In genomic region chr11:123083623-123084029, GRCh38 we compare ENCODE assay signal across 9 cellular contexts. TPM values are rescaled to one million over a fixed set of nuclear protein-coding genes. Genes with fewer than 3 reads are reported as not detected.
DNase-seq lines count a peak whose midpoint lies in the region; ATAC-seq and TF ChIP-seq lines count a peak whose summit lies in the region.
"Had no signal": no experiment of that assay in that cellular context is flagged by ENCODE, and none has a peak within 500 bp of the region (broad histone marks: within the 10 kb centered on the region; RNA-seq: fewer than 3 reads in every experiment).

No MANE protein-coding gene starts in this region.

- no peaks in the 10 kb centered on the region for H3K9me3 Mint-ChIP-seq in natural killer cell treated with Interleukin-12 subunit alpha and Interleukin-12 subunit beta and Interleukin-15 and Interleukin-18, amount 100 ng/mL, for 72 hours

- peak overlapping the region; percentile 44 for H3K4me3 Mint-ChIP-seq in natural killer cell treated with Interleukin-12 subunit alpha and Interleukin-12 subunit beta and Interleukin-15 and Interleukin-18, amount 100 ng/mL, for 72 hours
- H3K4me3 Mint-ChIP-seq: neural crest cell had no signal

- no peaks in the 10 kb centered on the region for H3K9me3 ChIP-seq in transverse colon

- H3K36me3 Mint-ChIP-seq in natural killer cell treated with Interleukin-12 subunit alpha and Interleukin-12 subunit beta and Interleukin-15 and Interleukin-18, amount 100 ng/mL, for 72 hours, result no peaks in the 10 kb centered on the region

- WGBS in transverse colon (ENCODE audit: low coverage in 1 of 2), 2 donors, result 9% methylated on average over 4 of the region's 4 CpGs; no CpG with 5 or more reads in 1 of the 2 donors

- no peak for TF ChIP-seq EP300 in transverse colon (IDR thresholded peaks at IDR 0.05; ENCODE audit: low read depth)

- H3K4me1 Mint-ChIP-seq in natural killer cell treated with Interleukin-12 subunit alpha and Interleukin-12 subunit beta and Interleukin-15 and Interleukin-18, amount 100 ng/mL, for 72 hours (ENCODE audit: low read depth in 2 of 2), result peaks cover 19 to 25% of the 10 kb centered on the region in 2 donors

- intact Hi-C loops in transverse colon (cut with DNase I; ENCODE audit: low total_unique reads), result no loop called here

- H3K4me3 ChIP-seq in transverse colon, result no peak overlapping the region

- in situ Hi-C loops in transverse colon (cut with MboI; ENCODE audit: low pct_ligation_motif_present in 1 of 4, low pct_unique_long_range_greater_than_20kb in 1 of 4, low sequenced_read_pairs in 3 of 4), result no loop called here

- TF ChIP-seq CTCF in transverse colon (IDR thresholded peaks at IDR 0.05), result no peak

- H3K27me3 Mint-ChIP-seq in natural killer cell treated with Interleukin-12 subunit alpha and Interleukin-12 subunit beta and Interleukin-15 and Interleukin-18, amount 100 ng/mL, for 72 hours, result no peaks in the 10 kb centered on the region

- H3K27me3 ChIP-seq in transverse colon, result no peaks in the 10 kb centered on the region

- DNase-seq in DMS53 treated with DMSO at 0.1 percent for 48 hours (lab: John Stamatoyannopoulos, UW; ENCODE audit: unreplicated experiment), result peak; percentile 92
- peak; percentile 4 for DNase-seq in NCI-H2227 treated with DMSO at 0.1 percent for 48 hours (lab: John Stamatoyannopoulos, UW)
- peak; percentile 76 to 83 for DNase-seq in activated CD4-positive, alpha-beta T cell treated with anti-CD3 and anti-CD28 coated beads, Interleukin-2, amount 50 U/mL, for 48 hours
- DNase-seq in natural killer cell treated with Interleukin-12 subunit alpha and Interleukin-12 subunit beta and Interleukin-15 and Interleukin-18, amount 100 ng/mL, for 72 hours (ENCODE audit: low spot score), result peak; percentile 45
- DNase-seq in transverse colon, result peak; percentile 86
- no peak for DNase-seq in DMS79 treated with DMSO at 0.1 percent for 48 hours (lab: John Stamatoyannopoulos, UW)

- H3K4me1 ChIP-seq in transverse colon, result peaks cover 0 to 13% (median 7%) of the 10 kb centered on the region in 4 donors

- peak overlapping the region; percentile 40 to 73 (median 44) for H3K27ac ChIP-seq in transverse colon

- peak; percentile 79 for ATAC-seq in esophagus mucosa
- peak in 1 of 2 donors; percentile 53 for ATAC-seq in natural killer cell treated with Interleukin-12 subunit alpha and Interleukin-12 subunit beta and Interleukin-15 and Interleukin-18, amount 100 ng/mL, for 72 hours
- ATAC-seq in HG03354 (IDR thresholded peaks at IDR 0.05; ENCODE audit: poor library complexity, severe bottlenecking, unreplicated experiment), result no peak

- H3K27ac Mint-ChIP-seq in natural killer cell treated with Interleukin-12 subunit alpha and Interleukin-12 subunit beta and Interleukin-15 and Interleukin-18, amount 100 ng/mL, for 72 hours, result peak overlapping the region; percentile 10 to 56

- TF ChIP-seq POLR2A in transverse colon (IDR thresholded peaks at IDR 0.05), result no peak

- H3K36me3 ChIP-seq in transverse colon, result no peaks in the 10 kb centered on the region

RNA-seq across cellular contexts. Expression of gene HSPA8, which starts 21.7 kb away (rescaled TPM):
- total RNA-seq in esophagus mucosa, result 681 TPM
- 1,000 to 10,000 TPM; 2,110 to 2,554 TPM for total RNA-seq in natural killer cell treated with Interleukin-12 subunit alpha and Interleukin-12 subunit beta and Interleukin-15 and Interleukin-18, amount 100 ng/mL, for 72 hours
- total RNA-seq in transverse colon, result 100 to 1,000 TPM; 183 to 783 (median 651) TPM
